In the genomic region with DNA sequence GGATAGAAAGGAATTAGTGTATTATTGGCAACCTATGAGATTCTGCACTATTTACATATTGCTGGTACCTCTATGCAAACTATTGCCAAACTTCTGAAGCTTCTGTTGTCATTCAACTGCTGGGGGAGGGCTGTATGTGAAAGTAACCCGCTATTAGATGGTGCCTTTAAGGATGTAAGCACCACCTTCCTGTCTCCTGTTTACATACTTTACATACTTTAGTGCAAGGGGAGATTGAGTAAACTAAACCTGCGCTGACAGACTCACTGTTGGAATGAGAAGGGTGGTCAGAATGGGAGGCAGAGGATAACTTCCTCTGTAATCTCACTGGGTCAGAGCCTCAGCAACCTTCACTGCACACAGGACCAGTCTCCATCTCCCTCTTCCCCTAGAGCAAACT, we compare ENCODE assay signal across 1 cellular context.
TF ChIP-seq lines count a peak whose summit lies in the region.

No MANE protein-coding gene starts in this region.

TF ChIP-seq in HepG2, 621 proteins besides CTCF, POLR2A, EP300 and RAD21 (continued from another document and continues in another):
- TF ChIP-seq, protein P1, sequence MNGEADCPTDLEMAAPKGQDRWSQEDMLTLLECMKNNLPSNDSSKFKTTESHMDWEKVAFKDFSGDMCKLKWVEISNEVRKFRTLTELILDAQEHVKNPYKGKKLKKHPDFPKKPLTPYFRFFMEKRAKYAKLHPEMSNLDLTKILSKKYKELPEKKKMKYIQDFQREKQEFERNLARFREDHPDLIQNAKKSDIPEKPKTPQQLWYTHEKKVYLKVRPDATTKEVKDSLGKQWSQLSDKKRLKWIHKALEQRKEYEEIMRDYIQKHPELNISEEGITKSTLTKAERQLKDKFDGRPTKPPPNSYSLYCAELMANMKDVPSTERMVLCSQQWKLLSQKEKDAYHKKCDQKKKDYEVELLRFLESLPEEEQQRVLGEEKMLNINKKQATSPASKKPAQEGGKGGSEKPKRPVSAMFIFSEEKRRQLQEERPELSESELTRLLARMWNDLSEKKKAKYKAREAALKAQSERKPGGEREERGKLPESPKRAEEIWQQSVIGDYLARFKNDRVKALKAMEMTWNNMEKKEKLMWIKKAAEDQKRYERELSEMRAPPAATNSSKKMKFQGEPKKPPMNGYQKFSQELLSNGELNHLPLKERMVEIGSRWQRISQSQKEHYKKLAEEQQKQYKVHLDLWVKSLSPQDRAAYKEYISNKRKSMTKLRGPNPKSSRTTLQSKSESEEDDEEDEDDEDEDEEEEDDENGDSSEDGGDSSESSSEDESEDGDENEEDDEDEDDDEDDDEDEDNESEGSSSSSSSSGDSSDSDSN (CRISPR knock-in tag; IDR thresholded peaks at IDR 0.05) = no peak
- TF ChIP-seq ZNF264 (CRISPR knock-in tag; IDR thresholded peaks at IDR 0.05) (no peak), PAF1 (CRISPR knock-in tag; IDR thresholded peaks at IDR 0.05) (no peak), PAWR (CRISPR knock-in tag; IDR thresholded peaks at IDR 0.05; ENCODE audit: borderline replicate concordance) (no peak), GATA4 (IDR thresholded peaks at IDR 0.05; ENCODE audit: borderline replicate concordance, low read depth) (no peak), RFXAP (CRISPR knock-in tag; IDR thresholded peaks at IDR 0.05; ENCODE audit: borderline replicate concordance) (no peak), SIN3A (IDR thresholded peaks at IDR 0.05; ENCODE audit: borderline replicate concordance, low read depth, low read length) (no peak), EHMT2 (IDR thresholded peaks at IDR 0.05; ENCODE audit: borderline replicate concordance, low read depth, low read length) (no peak), ZFYVE20 (CRISPR knock-in tag; IDR thresholded peaks at IDR 0.05; ENCODE audit: borderline replicate concordance, low read depth) (no peak), NCOR1 (IDR thresholded peaks at IDR 0.05; ENCODE audit: borderline replicate concordance, low read length) (no peak), RARA (CRISPR knock-in tag; IDR thresholded peaks at IDR 0.05) (peak; percentile 39), MTA1 (CRISPR knock-in tag; IDR thresholded peaks at IDR 0.05; ENCODE audit: borderline replicate concordance) (no peak), FOXJ3 (CRISPR knock-in tag; IDR thresholded peaks at IDR 0.05; ENCODE audit: borderline replicate concordance) (peak; percentile 39; the same call in 1 of the 2 replicates), ZNF629 (CRISPR knock-in tag; conservative IDR thresholded peaks at IDR 0.05) (no peak), ERF (CRISPR knock-in tag; IDR thresholded peaks at IDR 0.05) (0 out of 2 replicates have a peak, but pooled peaks have one; percentile 46), ZBTB1 (CRISPR knock-in tag; IDR thresholded peaks at IDR 0.05; ENCODE audit: borderline replicate concordance) (no peak), ZNF430 (CRISPR knock-in tag; IDR thresholded peaks at IDR 0.05) (no peak), POGZ (CRISPR knock-in tag; IDR thresholded peaks at IDR 0.05) (peak; percentile 51; the same call in 1 of the 2 replicates), ZNF30 (CRISPR knock-in tag; IDR thresholded peaks at IDR 0.05) (no peak), ZNF709 (CRISPR knock-in tag; IDR thresholded peaks at IDR 0.05) (no peak), SAFB2 (CRISPR knock-in tag; IDR thresholded peaks at IDR 0.05; ENCODE audit: borderline replicate concordance, low read depth) (no peak), SKI (IDR thresholded peaks at IDR 0.05; ENCODE audit: partially characterized antibody) (no peak), FOXK1 (CRISPR knock-in tag; IDR thresholded peaks at IDR 0.05; ENCODE audit: borderline replicate concordance, low read depth) (peak; percentile 36; the same call in 1 of the 2 replicates), ELF4 (CRISPR knock-in tag; IDR thresholded peaks at IDR 0.05; ENCODE audit: borderline replicate concordance) (no peak), NR2F6 (IDR thresholded peaks at IDR 0.05) (no peak), NR2F6 (CRISPR knock-in tag; IDR thresholded peaks at IDR 0.05) (no peak), ZNF232 (CRISPR knock-in tag; IDR thresholded peaks at IDR 0.05; ENCODE audit: borderline replicate concordance) (no peak), HDAC2 (CRISPR knock-in tag; IDR thresholded peaks at IDR 0.05) (peak; percentile 66; the same call in 1 of the 2 replicates), ZNF547 (CRISPR knock-in tag; IDR thresholded peaks at IDR 0.05) (no peak), PRMT3 (CRISPR knock-in tag; IDR thresholded peaks at IDR 0.05; ENCODE audit: borderline replicate concordance, low read depth) (no peak), ZNF235 (CRISPR knock-in tag; IDR thresholded peaks at IDR 0.05; ENCODE audit: borderline replicate concordance) (no peak), SIX4 (CRISPR knock-in tag; IDR thresholded peaks at IDR 0.05) (peak; percentile 66), ZNF333 (CRISPR knock-in tag; IDR thresholded peaks at IDR 0.05; ENCODE audit: borderline replicate concordance) (no peak), ZNF564 (CRISPR knock-in tag; IDR thresholded peaks at IDR 0.05) (no peak), SOX5 (CRISPR knock-in tag; IDR thresholded peaks at IDR 0.05; ENCODE audit: borderline replicate concordance) (peak; percentile 73), CEBPG (CRISPR knock-in tag; IDR thresholded peaks at IDR 0.05) (peak; percentile 84)
- TF ChIP-seq, protein P2, sequence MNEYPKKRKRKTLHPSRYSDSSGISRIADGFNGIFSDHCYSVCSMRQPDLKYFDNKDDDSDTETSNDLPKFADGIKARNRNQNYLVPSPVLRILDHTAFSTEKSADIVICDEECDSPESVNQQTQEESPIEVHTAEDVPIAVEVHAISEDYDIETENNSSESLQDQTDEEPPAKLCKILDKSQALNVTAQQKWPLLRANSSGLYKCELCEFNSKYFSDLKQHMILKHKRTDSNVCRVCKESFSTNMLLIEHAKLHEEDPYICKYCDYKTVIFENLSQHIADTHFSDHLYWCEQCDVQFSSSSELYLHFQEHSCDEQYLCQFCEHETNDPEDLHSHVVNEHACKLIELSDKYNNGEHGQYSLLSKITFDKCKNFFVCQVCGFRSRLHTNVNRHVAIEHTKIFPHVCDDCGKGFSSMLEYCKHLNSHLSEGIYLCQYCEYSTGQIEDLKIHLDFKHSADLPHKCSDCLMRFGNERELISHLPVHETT (CRISPR knock-in tag; conservative IDR thresholded peaks at IDR 0.05) = no peak
- TF ChIP-seq, protein P3, sequence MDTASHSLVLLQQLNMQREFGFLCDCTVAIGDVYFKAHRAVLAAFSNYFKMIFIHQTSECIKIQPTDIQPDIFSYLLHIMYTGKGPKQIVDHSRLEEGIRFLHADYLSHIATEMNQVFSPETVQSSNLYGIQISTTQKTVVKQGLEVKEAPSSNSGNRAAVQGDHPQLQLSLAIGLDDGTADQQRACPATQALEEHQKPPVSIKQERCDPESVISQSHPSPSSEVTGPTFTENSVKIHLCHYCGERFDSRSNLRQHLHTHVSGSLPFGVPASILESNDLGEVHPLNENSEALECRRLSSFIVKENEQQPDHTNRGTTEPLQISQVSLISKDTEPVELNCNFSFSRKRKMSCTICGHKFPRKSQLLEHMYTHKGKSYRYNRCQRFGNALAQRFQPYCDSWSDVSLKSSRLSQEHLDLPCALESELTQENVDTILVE (CRISPR knock-in tag; IDR thresholded peaks at IDR 0.05) = 0 out of 2 replicates have a peak, but pooled peaks have one; percentile 34
- TF ChIP-seq, protein P4, sequence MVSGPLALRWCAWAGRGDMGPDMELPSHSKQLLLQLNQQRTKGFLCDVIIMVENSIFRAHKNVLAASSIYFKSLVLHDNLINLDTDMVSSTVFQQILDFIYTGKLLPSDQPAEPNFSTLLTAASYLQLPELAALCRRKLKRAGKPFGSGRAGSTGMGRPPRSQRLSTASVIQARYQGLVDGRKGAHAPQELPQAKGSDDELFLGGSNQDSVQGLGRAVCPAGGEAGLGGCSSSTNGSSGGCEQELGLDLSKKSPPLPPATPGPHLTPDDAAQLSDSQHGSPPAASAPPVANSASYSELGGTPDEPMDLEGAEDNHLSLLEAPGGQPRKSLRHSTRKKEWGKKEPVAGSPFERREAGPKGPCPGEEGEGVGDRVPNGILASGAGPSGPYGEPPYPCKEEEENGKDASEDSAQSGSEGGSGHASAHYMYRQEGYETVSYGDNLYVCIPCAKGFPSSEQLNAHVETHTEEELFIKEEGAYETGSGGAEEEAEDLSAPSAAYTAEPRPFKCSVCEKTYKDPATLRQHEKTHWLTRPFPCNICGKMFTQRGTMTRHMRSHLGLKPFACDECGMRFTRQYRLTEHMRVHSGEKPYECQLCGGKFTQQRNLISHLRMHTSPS (CRISPR knock-in tag; IDR thresholded peaks at IDR 0.05; ENCODE audit: low read depth) = no peak
- TF ChIP-seq, protein P5, sequence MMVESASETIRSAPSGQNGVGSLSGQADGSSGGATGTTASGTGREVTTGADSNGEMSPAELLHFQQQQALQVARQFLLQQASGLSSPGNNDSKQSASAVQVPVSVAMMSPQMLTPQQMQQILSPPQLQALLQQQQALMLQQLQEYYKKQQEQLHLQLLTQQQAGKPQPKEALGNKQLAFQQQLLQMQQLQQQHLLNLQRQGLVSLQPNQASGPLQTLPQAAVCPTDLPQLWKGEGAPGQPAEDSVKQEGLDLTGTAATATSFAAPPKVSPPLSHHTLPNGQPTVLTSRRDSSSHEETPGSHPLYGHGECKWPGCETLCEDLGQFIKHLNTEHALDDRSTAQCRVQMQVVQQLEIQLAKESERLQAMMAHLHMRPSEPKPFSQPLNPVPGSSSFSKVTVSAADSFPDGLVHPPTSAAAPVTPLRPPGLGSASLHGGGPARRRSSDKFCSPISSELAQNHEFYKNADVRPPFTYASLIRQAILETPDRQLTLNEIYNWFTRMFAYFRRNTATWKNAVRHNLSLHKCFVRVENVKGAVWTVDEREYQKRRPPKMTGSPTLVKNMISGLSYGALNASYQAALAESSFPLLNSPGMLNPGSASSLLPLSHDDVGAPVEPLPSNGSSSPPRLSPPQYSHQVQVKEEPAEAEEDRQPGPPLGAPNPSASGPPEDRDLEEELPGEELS (CRISPR knock-in tag; IDR thresholded peaks at IDR 0.05) = peak; percentile 92
- TF ChIP-seq, protein P6, sequence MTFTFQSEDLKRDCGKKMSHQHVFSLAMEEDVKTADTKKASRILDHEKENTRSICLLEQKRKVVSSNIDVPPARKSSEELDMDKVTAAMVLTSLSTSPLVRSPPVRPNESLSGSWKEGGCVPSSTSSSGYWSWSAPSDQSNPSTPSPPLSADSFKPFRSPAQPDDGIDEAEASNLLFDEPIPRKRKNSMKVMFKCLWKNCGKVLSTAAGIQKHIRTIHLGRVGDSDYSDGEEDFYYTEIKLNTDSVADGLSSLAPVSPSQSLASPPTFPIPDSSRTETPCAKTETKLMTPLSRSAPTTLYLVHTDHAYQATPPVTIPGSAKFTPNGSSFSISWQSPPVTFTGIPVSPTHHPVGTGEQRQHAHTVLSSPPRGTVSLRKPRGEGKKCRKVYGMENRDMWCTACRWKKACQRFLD (CRISPR knock-in tag; IDR thresholded peaks at IDR 0.05; ENCODE audit: borderline replicate concordance) = no peak
- TF ChIP-seq, protein P7, sequence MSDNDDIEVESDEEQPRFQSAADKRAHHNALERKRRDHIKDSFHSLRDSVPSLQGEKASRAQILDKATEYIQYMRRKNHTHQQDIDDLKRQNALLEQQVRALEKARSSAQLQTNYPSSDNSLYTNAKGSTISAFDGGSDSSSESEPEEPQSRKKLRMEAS (IDR thresholded peaks at IDR 0.05) = no peak
- TF ChIP-seq, protein P8, sequence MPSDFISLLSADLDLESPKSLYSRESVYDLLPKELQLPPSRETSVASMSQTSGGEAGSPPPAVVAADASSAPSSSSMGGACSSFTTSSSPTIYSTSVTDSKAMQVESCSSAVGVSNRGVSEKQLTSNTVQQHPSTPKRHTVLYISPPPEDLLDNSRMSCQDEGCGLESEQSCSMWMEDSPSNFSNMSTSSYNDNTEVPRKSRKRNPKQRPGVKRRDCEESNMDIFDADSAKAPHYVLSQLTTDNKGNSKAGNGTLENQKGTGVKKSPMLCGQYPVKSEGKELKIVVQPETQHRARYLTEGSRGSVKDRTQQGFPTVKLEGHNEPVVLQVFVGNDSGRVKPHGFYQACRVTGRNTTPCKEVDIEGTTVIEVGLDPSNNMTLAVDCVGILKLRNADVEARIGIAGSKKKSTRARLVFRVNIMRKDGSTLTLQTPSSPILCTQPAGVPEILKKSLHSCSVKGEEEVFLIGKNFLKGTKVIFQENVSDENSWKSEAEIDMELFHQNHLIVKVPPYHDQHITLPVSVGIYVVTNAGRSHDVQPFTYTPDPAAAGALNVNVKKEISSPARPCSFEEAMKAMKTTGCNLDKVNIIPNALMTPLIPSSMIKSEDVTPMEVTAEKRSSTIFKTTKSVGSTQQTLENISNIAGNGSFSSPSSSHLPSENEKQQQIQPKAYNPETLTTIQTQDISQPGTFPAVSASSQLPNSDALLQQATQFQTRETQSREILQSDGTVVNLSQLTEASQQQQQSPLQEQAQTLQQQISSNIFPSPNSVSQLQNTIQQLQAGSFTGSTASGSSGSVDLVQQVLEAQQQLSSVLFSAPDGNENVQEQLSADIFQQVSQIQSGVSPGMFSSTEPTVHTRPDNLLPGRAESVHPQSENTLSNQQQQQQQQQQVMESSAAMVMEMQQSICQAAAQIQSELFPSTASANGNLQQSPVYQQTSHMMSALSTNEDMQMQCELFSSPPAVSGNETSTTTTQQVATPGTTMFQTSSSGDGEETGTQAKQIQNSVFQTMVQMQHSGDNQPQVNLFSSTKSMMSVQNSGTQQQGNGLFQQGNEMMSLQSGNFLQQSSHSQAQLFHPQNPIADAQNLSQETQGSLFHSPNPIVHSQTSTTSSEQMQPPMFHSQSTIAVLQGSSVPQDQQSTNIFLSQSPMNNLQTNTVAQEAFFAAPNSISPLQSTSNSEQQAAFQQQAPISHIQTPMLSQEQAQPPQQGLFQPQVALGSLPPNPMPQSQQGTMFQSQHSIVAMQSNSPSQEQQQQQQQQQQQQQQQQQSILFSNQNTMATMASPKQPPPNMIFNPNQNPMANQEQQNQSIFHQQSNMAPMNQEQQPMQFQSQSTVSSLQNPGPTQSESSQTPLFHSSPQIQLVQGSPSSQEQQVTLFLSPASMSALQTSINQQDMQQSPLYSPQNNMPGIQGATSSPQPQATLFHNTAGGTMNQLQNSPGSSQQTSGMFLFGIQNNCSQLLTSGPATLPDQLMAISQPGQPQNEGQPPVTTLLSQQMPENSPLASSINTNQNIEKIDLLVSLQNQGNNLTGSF (CRISPR knock-in tag; IDR thresholded peaks at IDR 0.05) = no peak
- TF ChIP-seq, protein P9, sequence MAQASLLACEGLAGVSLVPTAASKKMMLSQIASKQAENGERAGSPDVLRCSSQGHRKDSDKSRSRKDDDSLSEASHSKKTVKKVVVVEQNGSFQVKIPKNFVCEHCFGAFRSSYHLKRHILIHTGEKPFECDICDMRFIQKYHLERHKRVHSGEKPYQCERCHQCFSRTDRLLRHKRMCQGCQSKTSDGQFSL (CRISPR knock-in tag; IDR thresholded peaks at IDR 0.05) = no peak
